In the genomic region with DNA sequence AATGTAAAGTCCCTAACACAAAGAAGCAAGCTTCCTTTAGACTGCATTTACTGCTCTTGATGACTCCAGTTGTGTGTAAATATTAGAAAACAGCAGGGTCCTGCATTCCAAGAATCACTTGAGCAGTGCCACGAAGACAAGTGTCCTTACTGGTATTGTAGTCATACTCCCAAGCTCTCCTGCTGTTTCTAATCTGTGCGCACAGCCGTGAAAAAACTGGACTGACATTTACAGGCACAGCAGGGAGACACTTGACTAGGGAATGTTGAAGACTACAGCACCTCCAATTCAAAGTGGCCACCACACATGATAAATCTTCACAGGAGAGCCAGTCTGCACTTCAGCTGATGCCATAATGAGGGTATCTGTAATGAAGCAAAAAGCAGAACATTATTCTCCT, we compare ENCODE assay signal across 1 cellular context.
A peak's percentile ranks its signal among the peaks of the same experiment; 100 is the strongest.
TF ChIP-seq lines count a peak whose summit lies in the region.

No MANE protein-coding gene starts in this region.

TF ChIP-seq in HEK293, 187 proteins besides CTCF, POLR2A, EP300 and RAD21 (continued from another document and continues in another):
- TF ChIP-seq ZNF548 (tag by site-specific recombination; IDR thresholded peaks at IDR 0.05) (no peak), ZNF514 (tag by site-specific recombination; IDR thresholded peaks at IDR 0.05) (no peak), ZBTB48 (tag by site-specific recombination; IDR thresholded peaks at IDR 0.05) (no peak), ZBTB8A (tag by site-specific recombination; IDR thresholded peaks at IDR 0.05) (peak; percentile 58), ZBTB20 (tag by site-specific recombination; IDR thresholded peaks at IDR 0.05) (no peak), ZNF518A (tag by site-specific recombination; conservative IDR thresholded peaks at IDR 0.05; ENCODE audit: low read depth) (peak; percentile 26; the same call in 1 of the 2 replicates), ZNF121 (tag by site-specific recombination; IDR thresholded peaks at IDR 0.05) (0 out of 2 replicates have a peak, but pooled peaks have one; percentile 12), ZBTB7A (tag by site-specific recombination; IDR thresholded peaks at IDR 0.05; ENCODE audit: low read depth) (no peak), KLF17 (tag by site-specific recombination; IDR thresholded peaks at IDR 0.05) (no peak), FEZF1 (tag by site-specific recombination; IDR thresholded peaks at IDR 0.05) (peak; percentile 100), ZNF140 (tag by site-specific recombination; IDR thresholded peaks at IDR 0.05) (no peak), ZNF776 (tag by site-specific recombination; IDR thresholded peaks at IDR 0.05; ENCODE audit: borderline replicate concordance) (no peak), ZNF549 (tag by site-specific recombination; IDR thresholded peaks at IDR 0.05) (no peak), YY2 (tag by site-specific recombination; IDR thresholded peaks at IDR 0.05) (no peak), ZNF626 (tag by site-specific recombination; IDR thresholded peaks at IDR 0.05) (no peak), HOXD13 (CRISPR knock-in tag; IDR thresholded peaks at IDR 0.05; ENCODE audit: borderline replicate concordance) (peak; percentile 62; the same call in 1 of the 2 replicates), REST (tag by site-specific recombination; IDR thresholded peaks at IDR 0.05) (no peak), ZNF423 (tag by site-specific recombination; IDR thresholded peaks at IDR 0.05) (peak; percentile 82), ELK4 (IDR thresholded peaks at IDR 0.05; ENCODE audit: borderline replicate concordance, low read depth, low read length) (no peak), ZNF394 (tag by site-specific recombination; IDR thresholded peaks at IDR 0.05; ENCODE audit: borderline replicate concordance) (no peak; the same call in 1 of the 2 replicates), ZNF433 (tag by site-specific recombination; IDR thresholded peaks at IDR 0.05; ENCODE audit: low read depth) (no peak), ZIC2 (tag by site-specific recombination; IDR thresholded peaks at IDR 0.05) (peak; percentile 99), ZNF366 (tag by site-specific recombination; conservative IDR thresholded peaks at IDR 0.05) (0 out of 2 replicates have a peak, but pooled peaks have one; percentile 17), GLIS2 (tag by site-specific recombination; IDR thresholded peaks at IDR 0.05) (peak; percentile 16; the same call in 1 of the 2 replicates), ZNF600 (tag by site-specific recombination; IDR thresholded peaks at IDR 0.05) (peak; percentile 92), ZNF292 (tag by site-specific recombination; IDR thresholded peaks at IDR 0.05; ENCODE audit: borderline replicate concordance, low read depth) (no peak), ZNF664 (tag by site-specific recombination; IDR thresholded peaks at IDR 0.05) (peak; percentile 52; the same call in 1 of the 2 replicates), ZNF529 (tag by site-specific recombination; IDR thresholded peaks at IDR 0.05; ENCODE audit: insufficient replicate concordance) (no peak), ZNF747 (tag by site-specific recombination; IDR thresholded peaks at IDR 0.05) (no peak), ZFP69B (tag by site-specific recombination; IDR thresholded peaks at IDR 0.05) (no peak), ZNF621 (tag by site-specific recombination; IDR thresholded peaks at IDR 0.05) (no peak), ZEB2 (tag by site-specific recombination; IDR thresholded peaks at IDR 0.05) (peak; percentile 84; the same call in 1 of the 2 replicates), ZFP3 (tag by site-specific recombination; IDR thresholded peaks at IDR 0.05; ENCODE audit: low read depth) (0 out of 2 replicates have a peak, but pooled peaks have one; percentile 27)
- TF ChIP-seq, protein P1, sequence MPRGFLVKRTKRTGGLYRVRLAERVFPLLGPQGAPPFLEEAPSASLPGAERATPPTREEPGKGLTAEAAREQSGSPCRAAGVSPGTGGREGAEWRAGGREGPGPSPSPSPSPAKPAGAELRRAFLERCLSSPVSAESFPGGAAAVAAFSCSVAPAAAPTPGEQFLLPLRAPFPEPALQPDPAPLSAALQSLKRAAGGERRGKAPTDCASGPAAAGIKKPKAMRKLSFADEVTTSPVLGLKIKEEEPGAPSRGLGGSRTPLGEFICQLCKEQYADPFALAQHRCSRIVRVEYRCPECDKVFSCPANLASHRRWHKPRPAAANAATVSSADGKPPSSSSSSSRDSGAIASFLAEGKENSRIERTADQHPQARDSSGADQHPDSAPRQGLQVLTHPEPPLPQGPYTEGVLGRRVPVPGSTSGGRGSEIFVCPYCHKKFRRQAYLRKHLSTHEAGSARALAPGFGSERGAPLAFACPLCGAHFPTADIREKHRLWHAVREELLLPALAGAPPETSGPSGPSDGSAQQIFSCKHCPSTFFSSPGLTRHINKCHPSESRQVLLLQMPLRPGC (tag by site-specific recombination; IDR thresholded peaks at IDR 0.05) = peak; percentile 94
- TF ChIP-seq, protein P2, sequence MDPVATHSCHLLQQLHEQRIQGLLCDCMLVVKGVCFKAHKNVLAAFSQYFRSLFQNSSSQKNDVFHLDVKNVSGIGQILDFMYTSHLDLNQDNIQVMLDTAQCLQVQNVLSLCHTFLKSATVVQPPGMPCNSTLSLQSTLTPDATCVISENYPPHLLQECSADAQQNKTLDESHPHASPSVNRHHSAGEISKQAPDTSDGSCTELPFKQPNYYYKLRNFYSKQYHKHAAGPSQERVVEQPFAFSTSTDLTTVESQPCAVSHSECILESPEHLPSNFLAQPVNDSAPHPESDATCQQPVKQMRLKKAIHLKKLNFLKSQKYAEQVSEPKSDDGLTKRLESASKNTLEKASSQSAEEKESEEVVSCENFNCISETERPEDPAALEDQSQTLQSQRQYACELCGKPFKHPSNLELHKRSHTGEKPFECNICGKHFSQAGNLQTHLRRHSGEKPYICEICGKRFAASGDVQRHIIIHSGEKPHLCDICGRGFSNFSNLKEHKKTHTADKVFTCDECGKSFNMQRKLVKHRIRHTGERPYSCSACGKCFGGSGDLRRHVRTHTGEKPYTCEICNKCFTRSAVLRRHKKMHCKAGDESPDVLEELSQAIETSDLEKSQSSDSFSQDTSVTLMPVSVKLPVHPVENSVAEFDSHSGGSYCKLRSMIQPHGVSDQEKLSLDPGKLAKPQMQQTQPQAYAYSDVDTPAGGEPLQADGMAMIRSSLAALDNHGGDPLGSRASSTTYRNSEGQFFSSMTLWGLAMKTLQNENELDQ (tag by site-specific recombination; IDR thresholded peaks at IDR 0.05; ENCODE audit: low read depth) = 0 out of 2 replicates have a peak, but pooled peaks have one; percentile 56
- TF ChIP-seq, protein P3, sequence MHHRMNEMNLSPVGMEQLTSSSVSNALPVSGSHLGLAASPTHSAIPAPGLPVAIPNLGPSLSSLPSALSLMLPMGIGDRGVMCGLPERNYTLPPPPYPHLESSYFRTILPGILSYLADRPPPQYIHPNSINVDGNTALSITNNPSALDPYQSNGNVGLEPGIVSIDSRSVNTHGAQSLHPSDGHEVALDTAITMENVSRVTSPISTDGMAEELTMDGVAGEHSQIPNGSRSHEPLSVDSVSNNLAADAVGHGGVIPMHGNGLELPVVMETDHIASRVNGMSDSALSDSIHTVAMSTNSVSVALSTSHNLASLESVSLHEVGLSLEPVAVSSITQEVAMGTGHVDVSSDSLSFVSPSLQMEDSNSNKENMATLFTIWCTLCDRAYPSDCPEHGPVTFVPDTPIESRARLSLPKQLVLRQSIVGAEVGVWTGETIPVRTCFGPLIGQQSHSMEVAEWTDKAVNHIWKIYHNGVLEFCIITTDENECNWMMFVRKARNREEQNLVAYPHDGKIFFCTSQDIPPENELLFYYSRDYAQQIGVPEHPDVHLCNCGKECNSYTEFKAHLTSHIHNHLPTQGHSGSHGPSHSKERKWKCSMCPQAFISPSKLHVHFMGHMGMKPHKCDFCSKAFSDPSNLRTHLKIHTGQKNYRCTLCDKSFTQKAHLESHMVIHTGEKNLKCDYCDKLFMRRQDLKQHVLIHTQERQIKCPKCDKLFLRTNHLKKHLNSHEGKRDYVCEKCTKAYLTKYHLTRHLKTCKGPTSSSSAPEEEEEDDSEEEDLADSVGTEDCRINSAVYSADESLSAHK (tag by site-specific recombination; IDR thresholded peaks at IDR 0.05) = peak; percentile 96
- TF ChIP-seq, protein P4, sequence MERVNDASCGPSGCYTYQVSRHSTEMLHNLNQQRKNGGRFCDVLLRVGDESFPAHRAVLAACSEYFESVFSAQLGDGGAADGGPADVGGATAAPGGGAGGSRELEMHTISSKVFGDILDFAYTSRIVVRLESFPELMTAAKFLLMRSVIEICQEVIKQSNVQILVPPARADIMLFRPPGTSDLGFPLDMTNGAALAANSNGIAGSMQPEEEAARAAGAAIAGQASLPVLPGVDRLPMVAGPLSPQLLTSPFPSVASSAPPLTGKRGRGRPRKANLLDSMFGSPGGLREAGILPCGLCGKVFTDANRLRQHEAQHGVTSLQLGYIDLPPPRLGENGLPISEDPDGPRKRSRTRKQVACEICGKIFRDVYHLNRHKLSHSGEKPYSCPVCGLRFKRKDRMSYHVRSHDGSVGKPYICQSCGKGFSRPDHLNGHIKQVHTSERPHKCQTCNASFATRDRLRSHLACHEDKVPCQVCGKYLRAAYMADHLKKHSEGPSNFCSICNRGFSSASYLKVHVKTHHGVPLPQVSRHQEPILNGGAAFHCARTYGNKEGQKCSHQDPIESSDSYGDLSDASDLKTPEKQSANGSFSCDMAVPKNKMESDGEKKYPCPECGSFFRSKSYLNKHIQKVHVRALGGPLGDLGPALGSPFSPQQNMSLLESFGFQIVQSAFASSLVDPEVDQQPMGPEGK (tag by site-specific recombination; IDR thresholded peaks at IDR 0.05) = no peak
